Comparison of ENCODE assay signal across 20 cellular contexts in the genomic region with DNA sequence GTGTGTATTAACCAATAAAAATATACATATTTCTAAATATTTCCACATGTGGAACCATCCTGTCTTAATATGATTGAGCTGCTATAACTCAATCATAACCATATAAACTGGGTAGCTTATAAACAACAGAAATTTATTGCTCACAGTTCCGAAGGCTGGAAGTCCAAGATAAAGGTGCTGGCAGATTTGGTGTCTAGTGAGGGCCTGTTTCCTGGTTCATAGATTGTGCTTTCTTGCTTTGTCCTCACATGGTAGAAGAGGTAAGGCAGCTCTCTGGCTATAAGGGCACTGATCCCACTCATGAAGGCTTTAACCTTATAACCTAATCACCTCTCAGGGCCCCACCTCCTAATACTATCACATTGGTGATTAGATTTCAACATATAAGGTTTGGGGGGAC. TPM values are rescaled to one million over a fixed set of nuclear protein-coding genes. Genes with fewer than 3 reads are reported as not detected.
DNase-seq lines count a peak whose midpoint lies in the region; ATAC-seq, FAIRE-seq and TF ChIP-seq lines count a peak whose summit lies in the region.
"Had no signal": no experiment of that assay in that cellular context is flagged by ENCODE, and none has a peak within 500 bp of the region (broad histone marks: within the 10 kb centered on the region; RNA-seq: fewer than 3 reads in every experiment).

No MANE protein-coding gene starts in this region.

- H3K4me2 ChIP-seq in endothelial cell of umbilical vein (ENCODE audit: insufficient read depth, low read length), result no peak overlapping the region
- H3K4me2 ChIP-seq: BLaER1 had no signal

- H3K4me3 ChIP-seq in endothelial cell of umbilical vein (replicated peaks in 1 of 3; ENCODE audit: insufficient read depth in 1 of 3, low read depth in 1 of 3, low read length in 3 of 3), result no peak overlapping the region
- H3K4me3 ChIP-seq in small intestine (ENCODE audit: low read depth in 1 of 2, low read length in 2 of 2), result no peak overlapping the region
- H3K4me3 ChIP-seq: BLaER1, GM12878 had no signal

- intact Hi-C loops in endothelial cell of umbilical vein (cut with micrococcal nuclease), result no loop called here

- peak overlapping the region; percentile 39 for H3K27ac Mint-ChIP-seq in T-helper 17 cell
- H3K27ac Mint-ChIP-seq: B cell; CD4-positive, CD25-positive, alpha-beta regulatory T cell; CD8-positive, alpha-beta T cell had no signal

- DNase-seq in T-helper 17 cell (no peak), endothelial cell of umbilical vein (ENCODE audit: low read depth, low spot score) (no peak), small intestine (peak; percentile 90), UCSD-AML1 (lab: John Stamatoyannopoulos, UW; ENCODE audit: unreplicated experiment) (no peak), inferior parietal cortex (ENCODE audit: extremely low spot score) (no peak), H4 (ENCODE audit: low spot score) (no peak)
- DNase-seq: Caco-2; CD4-positive, CD25-positive, alpha-beta regulatory T cell; CD8-positive, alpha-beta T cell; DMS153; EL; GDM1; GOT3; H7; HCEC 1CT had no signal

- H3K9ac ChIP-seq in endothelial cell of umbilical vein (replicated peaks; ENCODE audit: extremely low read depth, insufficient read depth, low read length), result no peak overlapping the region
- H3K9ac ChIP-seq: BLaER1 had no signal

- POLR2A ChIA-PET in endothelial cell of umbilical vein (lab: Charles Lee), result no interaction called here

- H3K4me1 ChIP-seq in endothelial cell of umbilical vein (ENCODE audit: control insufficient read depth, extremely low read depth, insufficient read depth, low read length), result no peaks in the 10 kb centered on the region
- no peaks in the 10 kb centered on the region for H3K4me1 ChIP-seq in small intestine (ENCODE audit: control insufficient read depth in 2 of 2, insufficient read depth in 1 of 2, low read depth in 1 of 2, low read length in 1 of 2)
- H3K4me1 ChIP-seq: BLaER1, Caco-2 had no signal

- BruUV-seq in endothelial cell of umbilical vein (replicated peaks; lab: Mats Ljungman, UMichigan), result no TSS peak

- peaks cover 2% of the 10 kb centered on the region for H3K4me1 Mint-ChIP-seq in T-helper 17 cell
- H3K4me1 Mint-ChIP-seq: B cell; CD4-positive, CD25-positive, alpha-beta regulatory T cell had no signal

- H3K9me3 ChIP-seq in T-helper 17 cell (ENCODE audit: control insufficient read depth, low read length, poor library complexity, severe bottlenecking), result no peaks in the 10 kb centered on the region
- H3K9me3 ChIP-seq in endothelial cell of umbilical vein (replicated peaks; ENCODE audit: control insufficient read depth, insufficient read depth, low read length), result no peaks in the 10 kb centered on the region
- H3K9me3 ChIP-seq in small intestine (ENCODE audit: control insufficient read depth, low read depth), result no peaks in the 10 kb centered on the region
- H3K9me3 ChIP-seq: BLaER1, Caco-2 had no signal

- H3K27me3 Mint-ChIP-seq in T-helper 17 cell, result no peaks in the 10 kb centered on the region
- H3K27me3 Mint-ChIP-seq: B cell; CD4-positive, CD25-positive, alpha-beta regulatory T cell had no signal

- no peak overlapping the region for H3K27ac ChIP-seq in endothelial cell of umbilical vein (ENCODE audit: insufficient read depth, low read depth, low read length)
- no peak overlapping the region for H3K27ac ChIP-seq in small intestine (ENCODE audit: low read depth in 1 of 2, low read length in 1 of 2)
- H3K27ac ChIP-seq: BLaER1, C4-2B had no signal

- H3K36me3 ChIP-seq in endothelial cell of umbilical vein (ENCODE audit: control insufficient read depth in 2 of 2, extremely low read depth in 1 of 2, insufficient read depth in 2 of 2, low read length in 2 of 2), result no peaks in the 10 kb centered on the region
- no peaks in the 10 kb centered on the region for H3K36me3 ChIP-seq in small intestine (ENCODE audit: control insufficient read depth in 2 of 2, insufficient read depth in 2 of 2, low read length in 2 of 2)
- H3K36me3 ChIP-seq: BLaER1 had no signal

- H3K36me3 Mint-ChIP-seq in T-helper 17 cell (ENCODE audit: low read depth), result no peaks in the 10 kb centered on the region
- H3K36me3 Mint-ChIP-seq: CD4-positive, CD25-positive, alpha-beta regulatory T cell; CD8-positive, alpha-beta T cell had no signal

- no peaks in the 10 kb centered on the region for H3K79me2 ChIP-seq in endothelial cell of umbilical vein (ENCODE audit: control insufficient read depth, insufficient read depth, low read length)

- no peaks in the 10 kb centered on the region for H4K20me1 ChIP-seq in endothelial cell of umbilical vein (replicated peaks; ENCODE audit: control insufficient read depth, extremely low read depth, insufficient read depth, low read length)
- H4K20me1 ChIP-seq: BLaER1 had no signal

- no peak overlapping the region for H3K4me3 Mint-ChIP-seq in T-helper 17 cell
- H3K4me3 Mint-ChIP-seq: B cell; CD4-positive, CD25-positive, alpha-beta regulatory T cell; CD8-positive, alpha-beta T cell had no signal

- CTCF ChIA-PET in endothelial cell of umbilical vein (lab: Charles Lee), result interaction anchor here (1.4 kb wide), 1 partner anchor 14 kb away, joined by 4 read pairs; the partner anchor contains the start of gene PRKAA1

- ATAC-seq in T-helper 17 cell, result no peak
- ATAC-seq: CD8-positive, alpha-beta T cell; GM12878 had no signal

- no peak overlapping the region for H2AFZ ChIP-seq in endothelial cell of umbilical vein (ENCODE audit: low read depth, low read length)

- H3K9me1 ChIP-seq in endothelial cell of umbilical vein (replicated peaks; ENCODE audit: control insufficient read depth, extremely low read depth, insufficient read depth, low read length), result no peaks in the 10 kb centered on the region

- WGBS in small intestine, 3 donors, result 6 to 25% (median 23%) methylated on average over 1 of the region's 1 CpG

- dilution Hi-C loops in endothelial cell of umbilical vein (cut with MboI; ENCODE audit: extremely low pct_ligation_motif_present, low sequenced_read_pairs), result no loop called here

- H3K27me3 ChIP-seq in endothelial cell of umbilical vein (ENCODE audit: control insufficient read depth in 2 of 2, insufficient read depth in 2 of 2, low read length in 2 of 2), result peaks cover 0 to 1% of the 10 kb centered on the region in 2 experiments
- no peaks in the 10 kb centered on the region for H3K27me3 ChIP-seq in small intestine (ENCODE audit: control insufficient read depth in 2 of 2, insufficient read depth in 2 of 2, low read length in 2 of 2)
- H3K27me3 ChIP-seq: BLaER1 had no signal

- no peak for TF ChIP-seq POLR2A in endothelial cell of umbilical vein (IDR thresholded peaks at IDR 0.05; ENCODE audit: low read depth, low read length)

- TF ChIP-seq CTCF in endothelial cell of umbilical vein (IDR thresholded peaks at IDR 0.05; ENCODE audit: extremely low read depth in 1 of 2, insufficient read depth in 1 of 2, low read depth in 1 of 2, low read length in 2 of 2), result no peak

- FAIRE-seq in endothelial cell of umbilical vein (lab: Jason Lieb, UNC), result peak; percentile 26
- FAIRE-seq in small intestine (lab: Jason Lieb, UNC), result no peak
- FAIRE-seq: GM12878, GM18507 had no signal

RNA-seq across cellular contexts. Expression of gene PRKAA1, which starts 14.0 kb away (rescaled TPM):
- total RNA-seq in T-helper 17 cell (100 to 1,000 TPM; 118 to 123 TPM), endothelial cell of umbilical vein (83.5 and 97.2 TPM in 2 replicates)
- polyA plus RNA-seq in endothelial cell of umbilical vein (25.5 and 37.0 TPM in 2 replicates), small intestine (10 to 100 TPM; 22.7 to 34.9 (median 25.9) TPM)
- 24.9 and 30.5 TPM in 2 replicates for polyA plus RNA-seq in endothelial cell of umbilical vein (2011; cell fraction: cytosol; rRNA removed)
- 163 and 208 TPM in 2 replicates for polyA plus RNA-seq in endothelial cell of umbilical vein (2011; cell fraction: nucleus; rRNA removed)
- 45.4 and 73.0 TPM in 2 replicates for polyA plus RNA-seq in endothelial cell of umbilical vein (2012)
- polyA minus RNA-seq in endothelial cell of umbilical vein, result 52.0 and 52.3 TPM in 2 replicates
- 48.2 TPM for polyA minus RNA-seq in endothelial cell of umbilical vein (2011; cell fraction: cytosol; rRNA and poly(A)+ RNA removed)
- 82.1 and 109 TPM in 2 replicates for polyA minus RNA-seq in endothelial cell of umbilical vein (2011; cell fraction: nucleus; rRNA and poly(A)+ RNA removed)
- total RNA-seq in H4 (2014; rRNA removed; shearing (Covaris generic)), result 47.1 and 75.6 TPM in 2 replicates

RNA-seq across cellular contexts. Expression of gene RPL37, which starts 22.9 kb away (rescaled TPM):
- total RNA-seq in T-helper 17 cell, result 1,000 to 10,000 TPM; 2,267 to 2,325 TPM
- 1,348 and 1,380 TPM in 2 replicates for total RNA-seq in endothelial cell of umbilical vein
- 259 and 274 TPM in 2 replicates for polyA plus RNA-seq in endothelial cell of umbilical vein
- 713 and 717 TPM in 2 replicates for polyA plus RNA-seq in endothelial cell of umbilical vein (2011; cell fraction: cytosol; rRNA removed)
- polyA plus RNA-seq in endothelial cell of umbilical vein (2011; cell fraction: nucleus; rRNA removed), result 198 and 377 TPM in 2 replicates
- 2,072 and 2,765 TPM in 2 replicates for polyA plus RNA-seq in endothelial cell of umbilical vein (2012)
- 1,095 and 1,451 TPM in 2 replicates for polyA minus RNA-seq in endothelial cell of umbilical vein
- 1,353 TPM for polyA minus RNA-seq in endothelial cell of umbilical vein (2011; cell fraction: cytosol; rRNA and poly(A)+ RNA removed)
- 127 and 132 TPM in 2 replicates for polyA minus RNA-seq in endothelial cell of umbilical vein (2011; cell fraction: nucleus; rRNA and poly(A)+ RNA removed)
- polyA plus RNA-seq in small intestine, result 1,000 to 10,000 TPM; 1,027 to 1,895 (median 1,818) TPM
- 104 and 179 TPM in 2 replicates for total RNA-seq in H4 (2014; rRNA removed; shearing (Covaris generic))

RNA-seq across cellular contexts. Expression of gene CARD6, which starts 29.0 kb away (rescaled TPM):
- total RNA-seq in T-helper 17 cell, result 1 to 10 TPM; 1.7 to 2.1 TPM
- 21.1 and 23.8 TPM in 2 replicates for total RNA-seq in endothelial cell of umbilical vein
- 11.0 and 11.3 TPM in 2 replicates for polyA plus RNA-seq in endothelial cell of umbilical vein
- 14.5 and 15.1 TPM in 2 replicates for polyA plus RNA-seq in endothelial cell of umbilical vein (2011; cell fraction: cytosol; rRNA removed)
- 9.3 and 10.7 TPM in 2 replicates for polyA plus RNA-seq in endothelial cell of umbilical vein (2011; cell fraction: nucleus; rRNA removed)
- 13.2 and 19.0 TPM in 2 replicates for polyA plus RNA-seq in endothelial cell of umbilical vein (2012)
- 18.7 and 19.9 TPM in 2 replicates for polyA minus RNA-seq in endothelial cell of umbilical vein
- polyA minus RNA-seq in endothelial cell of umbilical vein (2011; cell fraction: cytosol; rRNA and poly(A)+ RNA removed), result 7.4 TPM
- polyA minus RNA-seq in endothelial cell of umbilical vein (2011; cell fraction: nucleus; rRNA and poly(A)+ RNA removed), result 7.4 and 11.3 TPM in 2 replicates
- 1 to 10 TPM; 5.1 to 8.8 (median 8.5) TPM for polyA plus RNA-seq in small intestine
- 7.2 and 8.3 TPM in 2 replicates for total RNA-seq in H4 (2014; rRNA removed; shearing (Covaris generic))

RNA-seq across cellular contexts. Expression of gene TTC33, which starts 56.4 kb away (rescaled TPM):
- 10 to 100 TPM in 1 of 2 donors, 1 to 10 TPM in 1; 7.3 to 11.9 TPM for total RNA-seq in T-helper 17 cell
- total RNA-seq in endothelial cell of umbilical vein, result 11.7 and 14.2 TPM in 2 replicates
- polyA plus RNA-seq in endothelial cell of umbilical vein, result 1.4 and 2.2 TPM in 2 replicates
- polyA plus RNA-seq in endothelial cell of umbilical vein (2011; cell fraction: cytosol; rRNA removed), result 3.4 and 3.6 TPM in 2 replicates
- polyA plus RNA-seq in endothelial cell of umbilical vein (2011; cell fraction: nucleus; rRNA removed), result 8.6 and 9.5 TPM in 2 replicates
- polyA plus RNA-seq in endothelial cell of umbilical vein (2012), result 9.5 and 12.2 TPM in 2 replicates
- polyA minus RNA-seq in endothelial cell of umbilical vein, result 3.6 and 4.6 TPM in 2 replicates
- 12.0 TPM for polyA minus RNA-seq in endothelial cell of umbilical vein (2011; cell fraction: cytosol; rRNA and poly(A)+ RNA removed)
- polyA minus RNA-seq in endothelial cell of umbilical vein (2011; cell fraction: nucleus; rRNA and poly(A)+ RNA removed), result 4.8 and 8.8 TPM in 2 replicates
- 1 to 10 TPM; 8.0 to 9.4 (median 8.4) TPM for polyA plus RNA-seq in small intestine
- total RNA-seq in H4 (2014; rRNA removed; shearing (Covaris generic)), result 18.2 and 27.6 TPM in 2 replicates
